5 cellular contexts compared by ENCODE assay signal in genomic region chr5:42337143-42337542, GRCh38.
"Had no signal": no experiment of that assay in that cellular context is flagged by ENCODE, and none has a peak within 500 bp of the region (broad histone marks: within the 10 kb centered on the region; RNA-seq: fewer than 3 reads in every experiment).

No MANE protein-coding gene starts in this region.

- DNase-seq: IMR-90, KBM-7 had no signal

- H3K27ac ChIP-seq: HL-60 had no signal

- H3K4me3 ChIP-seq: K562 had no signal

- ATAC-seq: HepG2, K562 had no signal
